In the genomic region with DNA sequence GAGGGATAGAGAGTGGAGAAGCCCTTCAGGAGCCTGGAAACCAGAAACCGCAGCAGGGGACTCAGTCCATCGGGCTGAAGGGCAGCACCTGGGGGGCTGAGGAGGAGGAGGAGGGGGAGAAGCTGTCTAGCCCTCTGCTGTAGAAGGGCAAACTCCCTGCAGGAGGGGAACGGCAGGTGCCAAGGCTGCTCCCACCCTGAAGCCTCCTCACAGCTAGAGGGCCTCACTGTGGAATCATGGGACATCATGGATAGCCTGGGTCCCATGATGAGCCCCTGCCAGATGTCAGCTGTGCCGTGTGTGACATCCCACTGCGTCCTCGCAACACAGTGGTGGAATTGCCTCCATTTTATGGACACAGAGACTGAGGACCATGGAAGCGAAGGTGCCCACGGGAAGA, we compare ENCODE assay signal across 20 cellular contexts. TPM values are rescaled to one million over a fixed set of nuclear protein-coding genes. Genes with fewer than 3 reads are reported as not detected.
DNase-seq lines count a peak whose midpoint lies in the region; ATAC-seq, FAIRE-seq and TF ChIP-seq lines count a peak whose summit lies in the region.
"Had no signal": no experiment of that assay in that cellular context is flagged by ENCODE, and none has a peak within 500 bp of the region (broad histone marks: within the 10 kb centered on the region; RNA-seq: fewer than 3 reads in every experiment).

No MANE protein-coding gene starts in this region.

- intact Hi-C loops in kidney (cut with DNase I), result no loop called here
- intact Hi-C loops in activated T-helper 1 cell treated with anti-CD3 and anti-CD28 coated beads, Interleukin-12 subunit alpha, Interleukin-12 subunit beta, Interleukin-2, Interleukin-4 antibody, amounts not matched to agents 30 ng/mL and 10 ng/mL and 1 ng/mL, durations not matched to agents 14 hours and 24 hours and 36 hours (cut with micrococcal nuclease), result no loop called here

- ATAC-seq in activated T-cell treated with anti-CD3 and anti-CD28 coated beads, Interleukin-2, amount 50 U/mL, for 4 hours, result no peak
- ATAC-seq: GM23338, HCT116, Right ventricle myocardium inferior had no signal

- no peaks in the 10 kb centered on the region for H3K36me3 ChIP-seq in kidney (ENCODE audit: control insufficient read depth in 1 of 2, insufficient read depth in 2 of 2, low read length in 2 of 2)
- H3K36me3 ChIP-seq in rectal smooth muscle tissue (ENCODE audit: control insufficient read depth, insufficient read depth, low read length), result no peaks in the 10 kb centered on the region
- H3K36me3 ChIP-seq: BLaER1 treated with 17β-estradiol and CSF1 and Interleukin-3, amounts not matched to agents 10 nM and 100 nM; SJSA1 had no signal

- DNase-seq in COLO668 (lab: John Stamatoyannopoulos, UW; ENCODE audit: unreplicated experiment), result peak; percentile 54
- DNase-seq in NCI-H69 (lab: John Stamatoyannopoulos, UW), result peak; percentile 44
- DNase-seq in kidney, result no peak
- no peak for DNase-seq in NCI-H82 (lab: John Stamatoyannopoulos, UW)
- DNase-seq in kidney tubule cell (ENCODE audit: low spot score), result no peak
- DNase-seq in activated T-cell treated with anti-CD3 and anti-CD28 coated beads, Interleukin-2, amount 50 U/mL, for 4 hours, result no peak
- no peak for DNase-seq in activated T-helper 1 cell treated with anti-CD3 and anti-CD28 coated beads, Interleukin-12 subunit alpha, Interleukin-12 subunit beta, Interleukin-2, Interleukin-4 antibody, amounts not matched to agents 30 ng/mL and 10 ng/mL and 1 ng/mL, durations not matched to agents 14 hours and 24 hours and 36 hours (ENCODE audit: low spot score)
- DNase-seq: 8988T; CD8-positive, alpha-beta memory T cell; GDM1; KG1; NCI-H1436 treated with DMSO at 0.1 percent for 48 hours; NCI-H2029 treated with DMSO at 0.1 percent for 48 hours; OCI-M1 had no signal

- H3K9ac ChIP-seq in kidney (ENCODE audit: low read length in 2 of 2) (peak overlapping the region in 1 of 2 donors; percentile 48), rectal smooth muscle tissue (ENCODE audit: low read length) (peak overlapping the region; percentile 47)
- H3K9ac ChIP-seq: BLaER1 treated with 17β-estradiol and CSF1 and Interleukin-3, amounts not matched to agents 10 nM and 100 nM had no signal

- no peak for FAIRE-seq in kidney (lab: Jason Lieb, UNC)

- no peaks in the 10 kb centered on the region for H3K9me3 ChIP-seq in kidney (ENCODE audit: control insufficient read depth in 1 of 2, low read length in 2 of 2)
- H3K9me3 ChIP-seq: BLaER1 treated with 17β-estradiol and CSF1 and Interleukin-3, amounts not matched to agents 10 nM and 100 nM; SJSA1 had no signal

- no peaks in the 10 kb centered on the region for H3K9me3 Mint-ChIP-seq in activated T-cell treated with anti-CD3 and anti-CD28 coated beads, Interleukin-2, amount 50 U/mL, for 4 hours
- no peaks in the 10 kb centered on the region for H3K9me3 Mint-ChIP-seq in activated T-helper 1 cell treated with anti-CD3 and anti-CD28 coated beads, Interleukin-12 subunit alpha, Interleukin-12 subunit beta, Interleukin-2, Interleukin-4 antibody, amounts not matched to agents 30 ng/mL and 10 ng/mL and 1 ng/mL, durations not matched to agents 14 hours and 24 hours and 36 hours
- H3K9me3 Mint-ChIP-seq: CD8-positive, alpha-beta memory T cell; GM23338 had no signal

- H3K4me3 ChIP-seq in kidney (ENCODE audit: low read length in 2 of 2), result peak overlapping the region; percentile 57 to 67
- peak overlapping the region; percentile 67 for H3K4me3 ChIP-seq in rectal smooth muscle tissue (ENCODE audit: low read length)
- H3K4me3 ChIP-seq: BLaER1 treated with 17β-estradiol and CSF1 and Interleukin-3, amounts not matched to agents 10 nM and 100 nM; GM23338; SJSA1 had no signal

- peak overlapping the region; percentile 45 to 78 for H3K27ac ChIP-seq in kidney (ENCODE audit: low read depth in 2 of 2, low read length in 2 of 2)
- H3K27ac ChIP-seq in rectal smooth muscle tissue (ENCODE audit: low read depth, low read length), result no peak overlapping the region
- H3K27ac ChIP-seq: BLaER1 treated with 17β-estradiol and CSF1 and Interleukin-3, amounts not matched to agents 10 nM and 100 nM; SJSA1 had no signal

- peaks cover 0 to 4% of the 10 kb centered on the region in 2 donors for H3K4me1 ChIP-seq in kidney (ENCODE audit: control insufficient read depth in 1 of 2, insufficient read depth in 1 of 2, low read depth in 1 of 2, low read length in 2 of 2)
- H3K4me1 ChIP-seq in rectal smooth muscle tissue (ENCODE audit: control insufficient read depth, insufficient read depth, low read length), result no peaks in the 10 kb centered on the region

- no peak overlapping the region for H3K4me3 Mint-ChIP-seq in activated T-cell treated with anti-CD3 and anti-CD28 coated beads, Interleukin-2, amount 50 U/mL, for 4 hours
- H3K4me3 Mint-ChIP-seq in activated T-helper 1 cell treated with anti-CD3 and anti-CD28 coated beads, Interleukin-12 subunit alpha, Interleukin-12 subunit beta, Interleukin-2, Interleukin-4 antibody, amounts not matched to agents 30 ng/mL and 10 ng/mL and 1 ng/mL, durations not matched to agents 14 hours and 24 hours and 36 hours, result no peak overlapping the region
- H3K4me3 Mint-ChIP-seq: CD8-positive, alpha-beta memory T cell; GM23338 had no signal

- TF ChIP-seq CTCF in kidney (IDR thresholded peaks at IDR 0.05; ENCODE audit: borderline replicate concordance, extremely low read depth, insufficient read depth), result no peak

- H3K4me1 Mint-ChIP-seq in activated T-cell treated with anti-CD3 and anti-CD28 coated beads, Interleukin-2, amount 50 U/mL, for 4 hours (ENCODE audit: low read depth), result no peaks in the 10 kb centered on the region
- no peaks in the 10 kb centered on the region for H3K4me1 Mint-ChIP-seq in activated T-helper 1 cell treated with anti-CD3 and anti-CD28 coated beads, Interleukin-12 subunit alpha, Interleukin-12 subunit beta, Interleukin-2, Interleukin-4 antibody, amounts not matched to agents 30 ng/mL and 10 ng/mL and 1 ng/mL, durations not matched to agents 14 hours and 24 hours and 36 hours (ENCODE audit: low read depth)
- H3K4me1 Mint-ChIP-seq: CD8-positive, alpha-beta memory T cell; GM23338 had no signal

- H3K27me3 Mint-ChIP-seq in activated T-cell treated with anti-CD3 and anti-CD28 coated beads, Interleukin-2, amount 50 U/mL, for 4 hours (ENCODE audit: low read depth), result peaks cover 6% of the 10 kb centered on the region
- H3K27me3 Mint-ChIP-seq in activated T-helper 1 cell treated with anti-CD3 and anti-CD28 coated beads, Interleukin-12 subunit alpha, Interleukin-12 subunit beta, Interleukin-2, Interleukin-4 antibody, amounts not matched to agents 30 ng/mL and 10 ng/mL and 1 ng/mL, durations not matched to agents 14 hours and 24 hours and 36 hours (ENCODE audit: insufficient read depth), result peaks cover 48% of the 10 kb centered on the region

- no peaks in the 10 kb centered on the region for H3K27me3 ChIP-seq in rectal smooth muscle tissue (ENCODE audit: control insufficient read depth, insufficient read depth, low read length)
- H3K27me3 ChIP-seq: BLaER1 treated with 17β-estradiol and CSF1 and Interleukin-3, amounts not matched to agents 10 nM and 100 nM; SJSA1 had no signal

- H3K36me3 Mint-ChIP-seq in activated T-cell treated with anti-CD3 and anti-CD28 coated beads, Interleukin-2, amount 50 U/mL, for 4 hours (ENCODE audit: insufficient read depth), result no peaks in the 10 kb centered on the region
- peaks cover 1% of the 10 kb centered on the region for H3K36me3 Mint-ChIP-seq in activated T-helper 1 cell treated with anti-CD3 and anti-CD28 coated beads, Interleukin-12 subunit alpha, Interleukin-12 subunit beta, Interleukin-2, Interleukin-4 antibody, amounts not matched to agents 30 ng/mL and 10 ng/mL and 1 ng/mL, durations not matched to agents 14 hours and 24 hours and 36 hours (ENCODE audit: low read depth)
- H3K36me3 Mint-ChIP-seq: CD8-positive, alpha-beta memory T cell had no signal

- no peak overlapping the region for H3K27ac Mint-ChIP-seq in activated T-helper 1 cell treated with anti-CD3 and anti-CD28 coated beads, Interleukin-12 subunit alpha, Interleukin-12 subunit beta, Interleukin-2, Interleukin-4 antibody, amounts not matched to agents 30 ng/mL and 10 ng/mL and 1 ng/mL, durations not matched to agents 14 hours and 24 hours and 36 hours
- H3K27ac Mint-ChIP-seq: GM23338 had no signal

RNA-seq across cellular contexts. Expression of a gene that starts 0.5 kb away (rescaled TPM):
- 11.0 TPM for total RNA-seq in kidney
- polyA plus RNA-seq in kidney (ENCODE audit: insufficient read depth, low read depth, low replicate concordance), result 22.2 TPM
- total RNA-seq in activated T-cell treated with anti-CD3 and anti-CD28 coated beads, Interleukin-2, amount 50 U/mL, for 4 hours, result under 1 TPM; 0.16 to 0.68 (median 0.63) TPM
- 0.10 and 0.12 TPM in 2 replicates for total RNA-seq in activated T-helper 1 cell treated with anti-CD3 and anti-CD28 coated beads, Interleukin-12 subunit alpha, Interleukin-12 subunit beta, Interleukin-2, Interleukin-4 antibody, amounts not matched to agents 30 ng/mL and 10 ng/mL and 1 ng/mL, durations not matched to agents 14 hours and 24 hours and 36 hours
- total RNA-seq: CD8-positive, alpha-beta memory T cell; GM23338 had no signal
- polyA plus RNA-seq: CD8-positive, alpha-beta memory T cell; GM23338 had no signal

RNA-seq across cellular contexts. Expression of a gene that starts 9.7 kb away (rescaled TPM):
- 35.8 TPM for total RNA-seq in kidney
- polyA plus RNA-seq in kidney (ENCODE audit: insufficient read depth, low read depth, low replicate concordance), result 29.8 TPM
- 10 to 100 TPM; 49.8 to 57.8 (median 55.2) TPM for total RNA-seq in activated T-cell treated with anti-CD3 and anti-CD28 coated beads, Interleukin-2, amount 50 U/mL, for 4 hours
- 52.3 and 57.6 TPM in 2 replicates for total RNA-seq in activated T-helper 1 cell treated with anti-CD3 and anti-CD28 coated beads, Interleukin-12 subunit alpha, Interleukin-12 subunit beta, Interleukin-2, Interleukin-4 antibody, amounts not matched to agents 30 ng/mL and 10 ng/mL and 1 ng/mL, durations not matched to agents 14 hours and 24 hours and 36 hours

Comparison
In these comparisons a context has a peak if more than half of its experiments do, and no peak if none do; other contexts are left out.
1. DNase-seq: peak in COLO668 (single experiment) and NCI-H69 (single experiment); none in kidney (single experiment), NCI-H82 (single experiment), kidney tubule cell (single experiment), activated T-cell treated with anti-CD3 and anti-CD28 coated beads, Interleukin-2, amount 50 U/mL, for 4 hours (single experiment) and activated T-helper 1 cell treated with anti-CD3 and anti-CD28 coated beads, Interleukin-12 subunit alpha, Interleukin-12 subunit beta, Interleukin-2, Interleukin-4 antibody, amounts not matched to agents 30 ng/mL and 10 ng/mL and 1 ng/mL, durations not matched to agents 14 hours and 24 hours and 36 hours (single experiment).